Comparison of ENCODE assay signal across 8 cellular contexts in the genomic region with DNA sequence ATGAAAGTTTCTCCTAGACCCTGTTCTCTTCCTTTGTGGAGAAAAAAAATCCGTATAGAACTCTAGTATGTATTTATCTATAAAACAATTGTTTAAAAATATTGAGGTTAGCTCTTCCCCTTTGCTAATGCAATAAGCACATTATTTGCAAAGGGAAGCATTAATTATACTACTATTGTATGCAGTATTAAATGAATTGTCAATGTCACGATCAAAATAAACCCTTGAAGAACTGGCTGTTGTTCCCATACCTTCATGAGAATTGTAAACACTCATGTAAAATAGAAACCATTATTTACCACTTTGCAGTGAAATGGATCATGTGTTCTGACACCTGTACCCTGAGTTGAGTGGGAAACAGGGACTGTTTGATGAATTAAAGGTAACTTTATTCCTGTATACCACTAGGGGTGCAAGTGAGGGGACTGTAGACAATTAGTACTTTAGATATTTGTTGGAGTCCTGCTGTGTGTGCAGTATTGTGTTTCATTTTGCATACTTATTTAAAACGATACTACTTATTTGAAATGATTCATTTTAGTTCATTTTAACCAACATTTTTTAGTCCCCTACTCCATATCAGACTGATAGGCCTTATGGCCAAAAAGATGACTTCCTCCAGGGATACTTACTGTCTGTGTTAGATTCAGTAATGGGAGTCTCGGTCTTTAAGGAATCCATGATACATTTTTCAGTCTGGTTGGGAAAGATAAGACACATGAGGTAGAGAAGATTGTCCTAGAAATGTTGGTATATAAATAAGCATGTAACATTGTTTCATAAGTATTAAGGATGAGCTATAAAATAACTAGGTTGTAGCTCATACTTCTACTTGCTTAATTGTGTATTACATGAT. TPM values are rescaled to one million over a fixed set of nuclear protein-coding genes. Genes with fewer than 3 reads are reported as not detected.
DNase-seq lines count a peak whose midpoint lies in the region; ATAC-seq and TF ChIP-seq lines count a peak whose summit lies in the region.

No MANE protein-coding gene starts in this region.

- intact Hi-C loops in OCI-LY7 (cut with micrococcal nuclease; ENCODE audit: unreplicated experiment): no loop called here
- intact Hi-C loops in sigmoid colon (cut with DNase I): no loop called here

- H3K27me3 ChIP-seq in AG04450 (ENCODE audit: control insufficient read depth, insufficient read depth, low read length) (no peaks in the 10 kb centered on the region), sigmoid colon (no peaks in the 10 kb centered on the region)

- no TSS peak for BruUV-seq in OCI-LY7 (replicated peaks; lab: Mats Ljungman, UMichigan)

- H3K9me3 ChIP-seq in AG04450 (ENCODE audit: control insufficient read depth, insufficient read depth, low read length) (no peaks in the 10 kb centered on the region), OCI-LY7 (ENCODE audit: low read length) (no peaks in the 10 kb centered on the region), sigmoid colon (no peaks in the 10 kb centered on the region)

- no peak overlapping the region for H3K4me2 ChIP-seq in OCI-LY7 (ENCODE audit: low read length)

- no peak for DNase-seq in AG04450 (ENCODE audit: low read depth, low spot score)
- DNase-seq in OCI-LY7 (ENCODE audit: low spot score): peak; percentile 40
- DNase-seq in fibroblast of pulmonary artery (ENCODE audit: low read depth): peak; percentile 29
- no peak for DNase-seq in sigmoid colon
- DNase-seq in middle frontal gyrus (ENCODE audit: extremely low spot score, low spot score): no peak
- DNase-seq in OCI-M2 (lab: John Stamatoyannopoulos, UW; ENCODE audit: unreplicated experiment): no peak

- peaks cover 29% of the 10 kb centered on the region; the same call in 1 of the 2 replicates for H3K79me2 ChIP-seq in OCI-LY7 (ENCODE audit: insufficient read depth, low read depth, low read length)

- no peak overlapping the region for H3K4me3 ChIP-seq in AG04450 (ENCODE audit: low read depth, low read length)
- H3K4me3 ChIP-seq in OCI-LY7 (ENCODE audit: low read depth, low read length, poor library complexity, severe bottlenecking): no peak overlapping the region
- no peak overlapping the region for H3K4me3 ChIP-seq in fibroblast of pulmonary artery (replicated peaks; ENCODE audit: low read depth, low read length)
- H3K4me3 ChIP-seq in sigmoid colon: no peak overlapping the region

- H2AFZ ChIP-seq in OCI-LY7 (ENCODE audit: low read length): no peak overlapping the region

- H3K36me3 ChIP-seq in OCI-LY7 (ENCODE audit: insufficient read depth, low read length): no peaks in the 10 kb centered on the region
- H3K36me3 ChIP-seq in sigmoid colon: no peaks in the 10 kb centered on the region

- WGBS in sigmoid colon, 2 donors: 84 to 89% methylated on average over 4 of the region's 4 CpGs

- TF ChIP-seq POLR2A in sigmoid colon (IDR thresholded peaks at IDR 0.05): no peak

- no peaks in the 10 kb centered on the region for H3K9me2 ChIP-seq in OCI-LY7 (ENCODE audit: insufficient read depth, low read length)

- H3K4me1 ChIP-seq in OCI-LY7 (ENCODE audit: insufficient read depth, low read length, poor library complexity, severe bottlenecking) (peaks cover 2% of the 10 kb centered on the region), sigmoid colon (no peaks in the 10 kb centered on the region)

- CTCF ChIA-PET in AG04450 (lab: Charles Lee): interaction anchor here (0.9 kb wide), 2 partner anchors 8 to 13 kb away, joined by 4 to 6 read pairs; a partner anchor contains a TSS
- CTCF ChIA-PET in OCI-LY7 (lab: Charles Lee; ENCODE audit: unreplicated experiment): no interaction called here

- TF ChIP-seq EP300 in sigmoid colon (IDR thresholded peaks at IDR 0.05): no peak

- H4K20me1 ChIP-seq in OCI-LY7 (ENCODE audit: insufficient read depth, low read length): peaks cover 32% of the 10 kb centered on the region

- peak; percentile 56 for TF ChIP-seq CTCF in AG04450 (IDR thresholded peaks at IDR 0.05; ENCODE audit: low read depth, low read length)
- TF ChIP-seq CTCF in OCI-LY7 (conservative IDR thresholded peaks at IDR 0.05; ENCODE audit: low read length): peak; percentile 83
- peak; percentile 59 for TF ChIP-seq CTCF in fibroblast of pulmonary artery (IDR thresholded peaks at IDR 0.05; ENCODE audit: low read length, missing control alignments)
- peak in 1 of 4 experiments; percentile 24 for TF ChIP-seq CTCF in sigmoid colon (IDR thresholded peaks at IDR 0.05)

- ATAC-seq in GM18499 (IDR thresholded peaks at IDR 0.05; ENCODE audit: insufficient read depth, unreplicated experiment) (peak; percentile 60), HG02938 (IDR thresholded peaks at IDR 0.05; ENCODE audit: unreplicated experiment) (peak; percentile 85)

- POLR2A ChIA-PET in AG04450 (lab: Yijun Ruan, JAX) (no interaction called here), OCI-LY7 (lab: Charles Lee) (interaction anchor here (0.7 to 1.0 kb wide), 3 partner anchors 9 to 18 kb away, joined by 3 read pairs; no protein-coding TSS in a partner anchor)

- H3K27ac ChIP-seq in AG04450 (ENCODE audit: low read depth, low read length) (no peak overlapping the region), OCI-LY7 (ENCODE audit: low read depth, low read length, poor library complexity, severe bottlenecking) (no peak overlapping the region), sigmoid colon (no peak overlapping the region)

RNA-seq across cellular contexts. Expression of a gene that starts 7.9 kb away (rescaled TPM):
- polyA plus RNA-seq in AG04450 (2011; rRNA removed) (20.4 and 24.9 TPM in 2 replicates), sigmoid colon (10 to 100 TPM; 14.4 to 22.1 (median 16.6) TPM)
- polyA minus RNA-seq in AG04450 (2011; rRNA and poly(A)+ RNA removed): 43.8 and 47.1 TPM in 2 replicates
- 58.5 and 68.7 TPM in 2 replicates for total RNA-seq in OCI-LY7 (2014; rRNA removed; shearing (Covaris generic))
- total RNA-seq in OCI-LY7 (2022) (73.2 and 81.8 TPM in 2 replicates), sigmoid colon (10 to 100 TPM; 27.5 to 41.3 (median 32.3) TPM)

RNA-seq across cellular contexts. Expression of a gene that starts 8.1 kb away (rescaled TPM):
- polyA plus RNA-seq in AG04450 (2011; rRNA removed) (0.12 and 0.22 TPM in 2 replicates), sigmoid colon (under 1 TPM in 1 of 3 donors, not detected in 2; 0.23 TPM)
- 0.52 TPM in 1 of 2 replicates, not detected in the other for polyA minus RNA-seq in AG04450 (2011; rRNA and poly(A)+ RNA removed)
- total RNA-seq in OCI-LY7 (2014; rRNA removed; shearing (Covaris generic)): 0.19 and 1.1 TPM in 2 replicates
- total RNA-seq in OCI-LY7 (2022) (0.99 and 2.0 TPM in 2 replicates), sigmoid colon (under 1 TPM in 2 of 4 donors, not detected in 2; 0.36 to 0.83 TPM)

Comparison
In these comparisons a context has a peak if more than half of its experiments do, and no peak if none do; other contexts are left out.
1. DNase-seq: peak in OCI-LY7 (single experiment) and fibroblast of pulmonary artery (single experiment); none in AG04450 (single experiment), sigmoid colon (single experiment), middle frontal gyrus (single experiment) and OCI-M2 (single experiment).